1 cellular context compared by ENCODE assay signal in the genomic region with DNA sequence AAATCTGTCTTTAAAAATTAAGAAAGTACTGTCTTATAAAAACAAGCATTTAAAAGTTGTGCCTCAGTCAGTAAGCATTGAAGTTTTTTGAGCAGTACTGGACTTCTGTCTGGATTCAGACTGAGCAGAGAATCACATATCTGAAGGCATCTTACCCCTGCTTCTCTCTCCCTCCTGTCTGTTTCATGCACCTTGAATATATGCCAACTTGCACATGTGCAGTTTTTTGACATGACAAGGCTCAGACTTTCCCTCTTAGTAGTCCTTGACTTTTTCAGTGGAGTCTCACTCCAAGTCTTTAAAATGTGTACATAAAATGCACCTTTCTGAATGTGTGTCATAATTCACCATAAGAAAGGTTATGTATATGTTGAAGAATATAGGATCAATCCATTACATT.
TF ChIP-seq lines count a peak whose summit lies in the region.

No MANE protein-coding gene starts in this region.

TF ChIP-seq in K562, 482 proteins besides CTCF, POLR2A, EP300 and RAD21:
- TF ChIP-seq TAL1 (IDR thresholded peaks at IDR 0.05) (no peak), ZNF232 (CRISPR knock-in tag; IDR thresholded peaks at IDR 0.05) (no peak)
